12 cellular contexts compared by ENCODE assay signal in genomic region chrX:154487518-154488290, GRCh38. TPM values are rescaled to one million over a fixed set of nuclear protein-coding genes. Genes with fewer than 3 reads are reported as not detected.
DNase-seq lines count a peak whose midpoint lies in the region; ATAC-seq and TF ChIP-seq lines count a peak whose summit lies in the region.
"Had no signal": no experiment of that assay in that cellular context is flagged by ENCODE, and none has a peak within 500 bp of the region (broad histone marks: within the 10 kb centered on the region; RNA-seq: fewer than 3 reads in every experiment).

No MANE protein-coding gene starts in this region.

- H3K27ac ChIP-seq in BLaER1 treated with 17β-estradiol and CSF1 and Interleukin-3, amounts not matched to agents 10 nM and 100 nM, result peak overlapping the region in 2 of 11 experiments; percentile 62 to 86; a peak in 6 of 22 replicates
- H3K27ac ChIP-seq in GM23338 (ENCODE audit: low read depth) (no peak overlapping the region), ascending aorta (peak overlapping the region; percentile 78 to 81), upper lobe of left lung (peak overlapping the region in 1 of 4 donors; percentile 91)
- H3K27ac ChIP-seq: KMS-11 had no signal

- peaks cover 0 to 31% (median 16%) of the 10 kb centered on the region in 11 experiments; a peak in 14 of 22 replicates for H3K36me3 ChIP-seq in BLaER1 treated with 17β-estradiol and CSF1 and Interleukin-3, amounts not matched to agents 10 nM and 100 nM
- H3K36me3 ChIP-seq in GM23338 (ENCODE audit: insufficient read depth) (no peaks in the 10 kb centered on the region), ascending aorta (peaks cover 0 to 6% of the 10 kb centered on the region in 2 donors), upper lobe of left lung (peaks cover 0 to 17% (median 2%) of the 10 kb centered on the region in 4 donors)

- no peak for TF ChIP-seq EP300 in upper lobe of left lung (IDR thresholded peaks at IDR 0.05)

- ATAC-seq in GM23338 (no peak), upper lobe of left lung (ENCODE audit: low FRiP score in 2 of 2) (no peak), HG03280 (IDR thresholded peaks at IDR 0.05; ENCODE audit: unreplicated experiment) (no peak)

- peak overlapping the region; percentile 63 to 89 (median 76); a peak in 20 of 22 replicates for H3K4me2 ChIP-seq in BLaER1 treated with 17β-estradiol and CSF1 and Interleukin-3, amounts not matched to agents 10 nM and 100 nM
- no peak overlapping the region; the same call in 1 of the 2 replicates for H3K4me2 ChIP-seq in GM23338

- H3K4me1 ChIP-seq in BLaER1 treated with 17β-estradiol and CSF1 and Interleukin-3, amounts not matched to agents 10 nM and 100 nM, result peaks cover 48 to 67% (median 60%) of the 10 kb centered on the region in 10 experiments
- H3K4me1 ChIP-seq in GM23338 (ENCODE audit: insufficient read depth) (no peaks in the 10 kb centered on the region), ascending aorta (peaks cover 0 to 11% of the 10 kb centered on the region in 2 donors), upper lobe of left lung (peaks cover 5 to 50% (median 17%) of the 10 kb centered on the region in 4 donors)

- H2AFZ ChIP-seq in GM23338, result no peak overlapping the region

- H3K9me3 Mint-ChIP-seq in GM23338 (no peaks in the 10 kb centered on the region), nephron progenitor cell (peaks cover 56% of the 10 kb centered on the region)

- DNase-seq in GM23338 (ENCODE audit: low spot score) (no peak), ascending aorta (ENCODE audit: low spot score in 2 of 2) (no peak), nephron progenitor cell (no peak), anterior cingulate cortex (lab: John Stamatoyannopoulos, UW) (no peak), dermis blood vessel endothelial cell (no peak), upper lobe of left lung (no peak)
- DNase-seq: activated CD4-positive, alpha-beta T cell treated with anti-CD3 and anti-CD28 coated beads for 1 hour; amniotic stem cell; SHP77 had no signal

- peaks cover 0 to 58% (median 31%) of the 10 kb centered on the region in 11 experiments; a peak in 15 of 22 replicates for H3K9me3 ChIP-seq in BLaER1 treated with 17β-estradiol and CSF1 and Interleukin-3, amounts not matched to agents 10 nM and 100 nM (replicated peaks in 1 of 11)
- H3K9me3 ChIP-seq in ascending aorta, result no peaks in the 10 kb centered on the region
- no peaks in the 10 kb centered on the region for H3K9me3 ChIP-seq in upper lobe of left lung

- H3K36me3 Mint-ChIP-seq in GM23338 (ENCODE audit: low read depth), result peaks cover 5% of the 10 kb centered on the region; the same call in 2 of the 3 replicates
- peaks cover 14% of the 10 kb centered on the region for H3K36me3 Mint-ChIP-seq in nephron progenitor cell (ENCODE audit: low read depth)

- 90 to 93% methylated on average over 15 to 28 of the region's 28 CpGs for WGBS in upper lobe of left lung, 2 donors

- H3K27me3 ChIP-seq in BLaER1 treated with 17β-estradiol and CSF1 and Interleukin-3, amounts not matched to agents 10 nM and 100 nM, result peaks cover 16 to 41% (median 34%) of the 10 kb centered on the region in 11 experiments; a peak in 21 of 22 replicates
- H3K27me3 ChIP-seq in GM23338 (ENCODE audit: insufficient read depth) (no peaks in the 10 kb centered on the region), ascending aorta (no peaks in the 10 kb centered on the region), upper lobe of left lung (no peaks in the 10 kb centered on the region)

- H3K4me3 ChIP-seq in BLaER1 treated with 17β-estradiol and CSF1 and Interleukin-3, amounts not matched to agents 10 nM and 100 nM, result peak overlapping the region in 2 of 10 experiments; percentile 80 to 81; a peak in 2 of 20 replicates
- H3K4me3 ChIP-seq in GM23338 (no peak overlapping the region), ascending aorta (peak overlapping the region in 1 of 2 donors; percentile 81), upper lobe of left lung (peak overlapping the region in 1 of 4 donors; percentile 76)

- H3K9ac ChIP-seq in BLaER1 treated with 17β-estradiol and CSF1 and Interleukin-3, amounts not matched to agents 10 nM and 100 nM, result peak overlapping the region in 4 of 11 experiments; percentile 84 to 91 (median 87); a peak in 4 of 22 replicates
- H3K9ac ChIP-seq: KMS-11 had no signal

- peaks cover 0 to 41% (median 14%) of the 10 kb centered on the region in 11 experiments; a peak in 11 of 22 replicates for H4K20me1 ChIP-seq in BLaER1 treated with 17β-estradiol and CSF1 and Interleukin-3, amounts not matched to agents 10 nM and 100 nM
- no peaks in the 10 kb centered on the region; the same call in 1 of the 2 replicates for H4K20me1 ChIP-seq in GM23338 (replicated peaks; ENCODE audit: insufficient read depth)

- H3K27me3 Mint-ChIP-seq in GM23338 (ENCODE audit: insufficient read depth, low read depth, poor library complexity), result peaks cover 17% of the 10 kb centered on the region
- peaks cover 4% of the 10 kb centered on the region for H3K27me3 Mint-ChIP-seq in nephron progenitor cell (ENCODE audit: low read depth, poor library complexity)

- intact Hi-C loops in ascending aorta (cut with DNase I), result loop anchor here (2.0 to 5.0 kb wide), 2 partner anchors 45 to 51 kb away; partner anchors contain the start of gene GDI1

- no peaks in the 10 kb centered on the region for H3K9me2 ChIP-seq in GM23338 (ENCODE audit: insufficient read depth)

- no peak for TF ChIP-seq POLR2A in upper lobe of left lung (IDR thresholded peaks at IDR 0.05)

- H3K27ac Mint-ChIP-seq in GM23338 (no peak overlapping the region), nephron progenitor cell (no peak overlapping the region)

- TF ChIP-seq CTCF in GM23338 (conservative IDR thresholded peaks at IDR 0.05; ENCODE audit: low read depth in 2 of 2) (no peak), ascending aorta (IDR thresholded peaks at IDR 0.05) (no peak), nephron progenitor cell (IDR thresholded peaks at IDR 0.05) (no peak), upper lobe of left lung (IDR thresholded peaks at IDR 0.05) (no peak)

- no peaks in the 10 kb centered on the region for H3K79me2 ChIP-seq in GM23338 (replicated peaks; ENCODE audit: insufficient read depth)

- H3K4me1 Mint-ChIP-seq in GM23338, result peaks cover 10% of the 10 kb centered on the region; the same call in 2 of the 3 replicates
- peaks cover 22% of the 10 kb centered on the region for H3K4me1 Mint-ChIP-seq in nephron progenitor cell

- H3K4me3 Mint-ChIP-seq in GM23338 (peak overlapping the region; percentile 71), nephron progenitor cell (peak overlapping the region; percentile 47)

- H3F3A ChIP-seq in GM23338 (replicated peaks; ENCODE audit: low read depth), result no peaks in the 10 kb centered on the region

TF ChIP-seq in GM23338, 12 proteins besides CTCF, POLR2A, EP300 and RAD21 (continues in another document):
- no peak for TF ChIP-seq ZNF114 (CRISPR knock-in tag; IDR thresholded peaks at IDR 0.05)

RNA-seq across cellular contexts. Expression of gene UBL4A, which starts 1.3 kb away (rescaled TPM):
- 39.0 and 43.7 TPM in 2 replicates for total RNA-seq in GM23338 (2014; rRNA removed; shearing (Covaris generic))
- polyA plus RNA-seq in GM23338 (2016; fragmentation: Nextera tagmentation; extraction: Ambion mirVana), result 15.2 and 15.6 TPM in 2 replicates
- total RNA-seq in ascending aorta (127 TPM), dermis blood vessel endothelial cell (51.1 and 57.8 TPM in 2 replicates), upper lobe of left lung (10 to 100 TPM; 13.6 to 52.2 (median 43.8) TPM)

RNA-seq across cellular contexts. Expression of gene SLC10A3, which starts 2.7 kb away (rescaled TPM):
- 9.5 and 17.6 TPM in 2 replicates for total RNA-seq in GM23338 (2014; rRNA removed; shearing (Covaris generic))
- polyA plus RNA-seq in GM23338 (2016; fragmentation: Nextera tagmentation; extraction: Ambion mirVana), result 7.3 and 7.6 TPM in 2 replicates
- total RNA-seq in ascending aorta (66.2 TPM), dermis blood vessel endothelial cell (22.1 and 39.9 TPM in 2 replicates), upper lobe of left lung (10 to 100 TPM; 16.8 to 33.4 (median 28.7) TPM)

RNA-seq across cellular contexts. Expression of gene LAGE3, which starts 8.6 kb away (rescaled TPM):
- total RNA-seq in GM23338 (2014; rRNA removed; shearing (Covaris generic)), result 60.3 and 71.0 TPM in 2 replicates
- polyA plus RNA-seq in GM23338 (2016; fragmentation: Nextera tagmentation; extraction: Ambion mirVana), result 76.5 and 84.5 TPM in 2 replicates
- total RNA-seq in ascending aorta, result 52.0 TPM
- 14.3 and 31.5 TPM in 2 replicates for total RNA-seq in dermis blood vessel endothelial cell
- 10 to 100 TPM; 16.6 to 25.4 (median 20.2) TPM for total RNA-seq in upper lobe of left lung

RNA-seq across cellular contexts. Expression of gene FAM3A, which starts 28.3 kb away (rescaled TPM):
- 14.0 and 16.5 TPM in 2 replicates for total RNA-seq in GM23338 (2014; rRNA removed; shearing (Covaris generic))
- 11.8 and 12.0 TPM in 2 replicates for polyA plus RNA-seq in GM23338 (2016; fragmentation: Nextera tagmentation; extraction: Ambion mirVana)
- total RNA-seq in ascending aorta, result 69.9 TPM
- 25.5 and 27.7 TPM in 2 replicates for total RNA-seq in dermis blood vessel endothelial cell
- 10 to 100 TPM; 41.0 to 67.1 (median 49.3) TPM for total RNA-seq in upper lobe of left lung

RNA-seq across cellular contexts. Expression of gene PLXNA3, which starts 29.6 kb away (rescaled TPM):
- 5.4 and 7.0 TPM in 2 replicates for total RNA-seq in GM23338 (2014; rRNA removed; shearing (Covaris generic))
- 2.7 and 4.1 TPM in 2 replicates for polyA plus RNA-seq in GM23338 (2016; fragmentation: Nextera tagmentation; extraction: Ambion mirVana)
- total RNA-seq in ascending aorta (10.0 TPM), dermis blood vessel endothelial cell (6.6 and 9.0 TPM in 2 replicates), upper lobe of left lung (100 to 1,000 TPM in 1 of 6 donors, 10 to 100 TPM in 4, 1 to 10 TPM in 1; 7.9 to 195 (median 36.3) TPM)
